7 cellular contexts compared by ENCODE assay signal in genomic region chr1:214882621-214883020, GRCh38.
"Had no signal": no experiment of that assay in that cellular context is flagged by ENCODE, and none has a peak within 500 bp of the region (broad histone marks: within the 10 kb centered on the region; RNA-seq: fewer than 3 reads in every experiment).

No MANE protein-coding gene starts in this region.

- H3K27ac ChIP-seq: HL-60, KMS-11 had no signal

- H3K4me2 ChIP-seq: GM23338, KMS-11 had no signal

- H3K9ac ChIP-seq: KMS-11 had no signal

- ATAC-seq: GM23338, HepG2 had no signal

- DNase-seq: H9, HCEC 1CT, KBM-7 had no signal

- H3K4me3 ChIP-seq: GM23338 had no signal

- H2AFZ ChIP-seq: GM23338 had no signal
